9 cellular contexts compared by ENCODE assay signal in genomic region chrX:43958529-43958928, GRCh38. TPM values are rescaled to one million over a fixed set of nuclear protein-coding genes. Genes with fewer than 3 reads are reported as not detected.
DNase-seq lines count a peak whose midpoint lies in the region; ATAC-seq and TF ChIP-seq lines count a peak whose summit lies in the region.
"Had no signal": no experiment of that assay in that cellular context is flagged by ENCODE, and none has a peak within 500 bp of the region (broad histone marks: within the 10 kb centered on the region; RNA-seq: fewer than 3 reads in every experiment).

No MANE protein-coding gene starts in this region.

- ATAC-seq in GM21529 (IDR thresholded peaks at IDR 0.05; ENCODE audit: unreplicated experiment) (peak; percentile 63), aorta (ENCODE audit: low FRiP score) (peak; percentile 83), GM21423 (IDR thresholded peaks at IDR 0.05; ENCODE audit: unreplicated experiment) (no peak)

- no peaks in the 10 kb centered on the region for H3K9me2 ChIP-seq in DOHH2 (replicated peaks; ENCODE audit: control insufficient read depth, low read length)

- no peak for TF ChIP-seq POLR2A in NB4 (IDR thresholded peaks at IDR 0.05; ENCODE audit: extremely low read depth, insufficient read length)

- intact Hi-C loops in dorsolateral prefrontal cortex (cut with DNase I): loop anchor here (5.0 to 10.0 kb wide), 3 partner anchors 69 to 284 kb away; no protein-coding TSS in a partner anchor
- intact Hi-C loops in aorta (cut with DNase I): loop anchor here (5.0 kb wide), 2 partner anchors 69 to 284 kb away; no protein-coding TSS in a partner anchor

- H3K9me3 ChIP-seq in DOHH2 (ENCODE audit: control insufficient read depth, insufficient read depth, low read length) (no peaks in the 10 kb centered on the region), aorta (ENCODE audit: control insufficient read depth, low read length) (no peaks in the 10 kb centered on the region)

- H3K4me2 ChIP-seq in DOHH2 (ENCODE audit: low read length): no peak overlapping the region

- no peak overlapping the region for H3K27ac ChIP-seq in DOHH2 (ENCODE audit: low read depth, low read length)
- H3K27ac ChIP-seq in dorsolateral prefrontal cortex: peak overlapping the region in 39 of 59 donors; percentile 0 to 75 (median 48)
- H3K27ac ChIP-seq in aorta (ENCODE audit: low read depth in 1 of 2, low read length in 2 of 2): no peak overlapping the region

- H3K4me3 ChIP-seq in DOHH2 (ENCODE audit: low read length) (no peak overlapping the region), NB4 (ENCODE audit: low read depth, low read length) (no peak overlapping the region), dorsolateral prefrontal cortex (peak overlapping the region in 1 of 59 donors; percentile 6), aorta (ENCODE audit: low read length in 2 of 2) (no peak overlapping the region)

- H3K4me1 ChIP-seq in DOHH2 (ENCODE audit: control insufficient read depth, low read length): no peaks in the 10 kb centered on the region
- peaks cover 0 to 4% of the 10 kb centered on the region in 2 donors for H3K4me1 ChIP-seq in aorta (ENCODE audit: control insufficient read depth in 1 of 2, insufficient read depth in 2 of 2, low read length in 2 of 2)

- 1 to 4% methylated on average over 6 of the region's 6 CpGs for WGBS in aorta, 2 donors

- TF ChIP-seq CTCF in DOHH2 (IDR thresholded peaks at IDR 0.05; ENCODE audit: low read depth, low read length, poor library complexity, severe bottlenecking) (peak; percentile 58), NB4 (IDR thresholded peaks at IDR 0.05; ENCODE audit: low read depth, low read length) (peak; percentile 44), dorsolateral prefrontal cortex (IDR thresholded peaks at IDR 0.05 in 54 of 56, conservative IDR thresholded peaks at IDR 0.05 in 2 of 56; ENCODE audit: low read depth in 1 of 56, partially characterized antibody in 56 of 56) (peak; percentile 59 to 94 (median 84))

- no peaks in the 10 kb centered on the region for H4K20me1 ChIP-seq in DOHH2 (ENCODE audit: control insufficient read depth, insufficient read depth, low read depth, low read length)

- H3K36me3 ChIP-seq in DOHH2 (ENCODE audit: control insufficient read depth, low read length) (no peaks in the 10 kb centered on the region), aorta (ENCODE audit: control insufficient read depth in 1 of 2, insufficient read depth in 2 of 2, low read length in 1 of 2) (no peaks in the 10 kb centered on the region)

- H3K27me3 ChIP-seq in DOHH2 (ENCODE audit: control insufficient read depth, low read length): no peaks in the 10 kb centered on the region
- H3K27me3 ChIP-seq in dorsolateral prefrontal cortex: peaks cover 0 to 80% (median 19%) of the 10 kb centered on the region in 45 donors
- no peaks in the 10 kb centered on the region for H3K27me3 ChIP-seq in aorta (ENCODE audit: control insufficient read depth in 1 of 2, insufficient read depth in 2 of 2, low read length in 1 of 2)

- no peaks in the 10 kb centered on the region for H3F3A ChIP-seq in DOHH2 (ENCODE audit: control insufficient read depth, insufficient read depth)

- H3K79me2 ChIP-seq in DOHH2 (ENCODE audit: control insufficient read depth, low read length): no peaks in the 10 kb centered on the region

- peak; percentile 80 for DNase-seq in NB4 (ENCODE audit: low read depth)
- DNase-seq in SHP77 treated with DMSO at 0.1 percent for 48 hours (lab: John Stamatoyannopoulos, UW): peak; percentile 30
- DNase-seq in dorsolateral prefrontal cortex: peak in 2 of 10 donors; percentile 35 to 56
- DNase-seq in medulla oblongata (ENCODE audit: extremely low spot score): peak; percentile 89
- DNase-seq in aorta: no peak

RNA-seq across cellular contexts. Expression of gene NDP, which starts 14.7 kb away (rescaled TPM):
- 10 to 100 TPM; 17.5 to 52.5 (median 27.2) TPM for total RNA-seq in dorsolateral prefrontal cortex
- under 1 TPM; 0.24 to 0.26 TPM for total RNA-seq in aorta
- polyA plus RNA-seq in aorta: 1 to 10 TPM in 1 of 2 donors, under 1 TPM in 1; 0.31 to 2.4 TPM
- total RNA-seq: subcutaneous adipose tissue had no signal

Comparison
In these comparisons a context has a peak if more than half of its experiments do, and no peak if none do; other contexts are left out.
1. H3K27ac ChIP-seq: peak in dorsolateral prefrontal cortex (39 of 59); none in DOHH2 (single experiment) and aorta (0 of 2).
2. DNase-seq: peak in NB4 (single experiment), SHP77 treated with DMSO at 0.1 percent for 48 hours (single experiment) and medulla oblongata (single experiment); none in aorta (0 of 2).
3. RNA of gene NDP, which starts 14.7 kb away (total RNA-seq): 17.5 to 52.5 TPM in dorsolateral prefrontal cortex; 0.24 to 0.26 TPM in aorta; every median in the first group is over 10 times any median in the second.
4. Peak in every context shown above with its lines, with median percentiles within 50 percentile points of each other: CTCF ChIP-seq.